In the genomic region with DNA sequence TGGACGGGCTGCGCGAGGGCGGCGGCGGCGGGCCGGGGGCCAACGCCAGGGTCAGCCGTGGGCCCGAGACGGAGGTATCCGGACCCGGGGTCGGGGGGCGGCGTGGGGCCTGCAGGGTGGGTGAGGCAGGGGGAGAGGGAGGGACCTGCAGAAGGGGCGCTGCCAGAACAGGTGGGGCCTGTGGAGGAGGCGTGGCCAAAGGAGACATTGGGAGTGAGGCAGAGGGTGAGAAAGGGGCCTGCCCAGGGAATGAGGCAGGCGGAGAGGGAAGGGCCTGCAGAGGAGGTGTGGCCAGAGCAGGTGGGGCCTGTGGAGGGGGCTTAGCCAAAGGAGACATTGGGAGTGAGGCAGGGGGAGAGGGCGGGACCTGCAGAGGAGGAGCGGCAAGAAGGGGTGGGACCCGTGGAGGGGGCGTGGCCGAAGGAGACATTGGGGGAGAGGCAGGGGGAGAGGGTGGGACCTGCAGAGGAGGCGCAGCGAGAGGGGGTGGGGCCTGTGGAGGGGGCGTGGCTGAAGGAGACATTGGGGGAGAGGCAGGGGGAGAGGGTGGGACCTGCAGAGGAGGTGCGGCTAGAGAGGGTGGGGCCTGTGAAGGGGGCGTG, we compare ENCODE assay signal across 1 cellular context.
TF ChIP-seq lines count a peak whose summit lies in the region.

No MANE protein-coding gene starts in this region.

TF ChIP-seq in IMR-90, 13 proteins besides CTCF, POLR2A, EP300 and RAD21:
- TF ChIP-seq, protein P1, sequence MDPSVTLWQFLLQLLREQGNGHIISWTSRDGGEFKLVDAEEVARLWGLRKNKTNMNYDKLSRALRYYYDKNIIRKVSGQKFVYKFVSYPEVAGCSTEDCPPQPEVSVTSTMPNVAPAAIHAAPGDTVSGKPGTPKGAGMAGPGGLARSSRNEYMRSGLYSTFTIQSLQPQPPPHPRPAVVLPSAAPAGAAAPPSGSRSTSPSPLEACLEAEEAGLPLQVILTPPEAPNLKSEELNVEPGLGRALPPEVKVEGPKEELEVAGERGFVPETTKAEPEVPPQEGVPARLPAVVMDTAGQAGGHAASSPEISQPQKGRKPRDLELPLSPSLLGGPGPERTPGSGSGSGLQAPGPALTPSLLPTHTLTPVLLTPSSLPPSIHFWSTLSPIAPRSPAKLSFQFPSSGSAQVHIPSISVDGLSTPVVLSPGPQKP (IDR thresholded peaks at IDR 0.05; ENCODE audit: borderline replicate concordance, low read depth, low read length) = no peak
- no peak for TF ChIP-seq MAZ (IDR thresholded peaks at IDR 0.05; ENCODE audit: borderline replicate concordance, low read depth, low read length)
- TF ChIP-seq CHD1 (IDR thresholded peaks at IDR 0.05; ENCODE audit: low read depth, low read length) = no peak
- TF ChIP-seq FOS (IDR thresholded peaks at IDR 0.05; ENCODE audit: low read depth, low read length) = no peak
- TF ChIP-seq BHLHE40 (IDR thresholded peaks at IDR 0.05; ENCODE audit: low read depth, low read length) = no peak
TF ChIP-seq in IMR-90: peak in this region for 0.
